In the genomic region with DNA sequence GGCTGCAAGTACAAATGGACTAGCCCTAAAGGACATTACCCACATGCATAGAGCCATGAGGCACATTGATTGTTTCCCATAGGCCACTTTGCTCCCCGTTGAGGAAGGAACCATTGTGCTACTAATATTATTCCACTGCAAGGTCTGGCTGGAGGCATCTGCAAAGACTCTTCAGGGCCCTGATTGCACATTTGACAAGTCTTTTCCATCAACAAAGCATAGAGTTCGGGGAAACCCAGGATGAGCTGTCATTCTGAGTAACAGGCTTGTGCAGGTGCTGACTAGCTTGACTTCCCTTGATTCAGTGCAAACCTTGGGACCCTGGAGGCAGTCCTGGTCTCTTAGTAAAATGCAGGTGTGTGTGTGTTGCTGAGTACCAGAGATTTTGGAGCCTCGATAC, we compare ENCODE assay signal across 8 cellular contexts.
DNase-seq lines count a peak whose midpoint lies in the region; ATAC-seq, FAIRE-seq and TF ChIP-seq lines count a peak whose summit lies in the region.

No MANE protein-coding gene starts in this region.

- intact Hi-C loops in K562 (cut with micrococcal nuclease) = no loop called here

- H3K9me3 ChIP-seq in RWPE2 (ENCODE audit: severe bottlenecking) (no peaks in the 10 kb centered on the region), K562 (replicated peaks; ENCODE audit: control insufficient read depth, insufficient read depth, low read depth, low read length) (no peaks in the 10 kb centered on the region), skeletal muscle satellite cell (replicated peaks; ENCODE audit: low read length) (no peaks in the 10 kb centered on the region)

- in situ Hi-C loops in GM13977 (cut with MboI; ENCODE audit: low pct_unique_long_range_greater_than_20kb, low sequenced_read_pairs, unreplicated experiment) = no loop called here
- in situ Hi-C loops in K562 (cut with MboI) = no loop called here

- H3K27ac ChIP-seq in RWPE2 (ENCODE audit: poor library complexity, severe bottlenecking) (peak overlapping the region; percentile 88), K562 (ENCODE audit: extremely low read depth, low read depth, low read length) (peak overlapping the region; percentile 23)

- H3K9me1 ChIP-seq in K562 (ENCODE audit: control insufficient read depth, insufficient read depth, low read length) = no peaks in the 10 kb centered on the region

- H3K4me2 ChIP-seq in K562 (ENCODE audit: insufficient read depth, low read length) (peak overlapping the region; percentile 32; the same call in 1 of the 2 replicates), skeletal muscle satellite cell (ENCODE audit: low read length) (peak overlapping the region; percentile 4)

- H3K79me2 ChIP-seq in K562 (ENCODE audit: control insufficient read depth, insufficient read depth, low read length) = peaks cover 79% of the 10 kb centered on the region

- no peak overlapping the region for H2AFZ ChIP-seq in K562 (ENCODE audit: low read depth, low read length)

- DNase-seq in GM13977 (ENCODE audit: low spot score) (peak; percentile 31), RWPE2 (ENCODE audit: low spot score) (peak; percentile 91), K562 (ENCODE audit: extremely low read depth in 1 of 4, low spot score in 3 of 4) (peak in 2 of 4 experiments; percentile 22 to 60), NCI-H2227 treated with DMSO at 0.1 percent for 48 hours (lab: John Stamatoyannopoulos, UW) (no peak), KG1 (lab: John Stamatoyannopoulos, UW) (no peak), LoVo (ENCODE audit: low spot score) (no peak), HuH-7.5 (ENCODE audit: low spot score) (no peak)

- FAIRE-seq in K562 (lab: Jason Lieb, UNC) = peak; percentile 87

- H3K27me3 ChIP-seq in RWPE2 (ENCODE audit: insufficient read depth, poor library complexity, severe bottlenecking) = no peaks in the 10 kb centered on the region
- no peaks in the 10 kb centered on the region for H3K27me3 ChIP-seq in K562 (ENCODE audit: control insufficient read depth in 2 of 2, insufficient read depth in 2 of 2, low read length in 2 of 2)
- H3K27me3 ChIP-seq in skeletal muscle satellite cell (ENCODE audit: control insufficient read depth, insufficient read depth, low read length) = no peaks in the 10 kb centered on the region

- H3K9ac ChIP-seq in K562 (ENCODE audit: insufficient read depth in 1 of 2, low read depth in 2 of 2, low read length in 2 of 2) = no peak overlapping the region; a peak in 1 of 4 replicates
- H3K9ac ChIP-seq in skeletal muscle satellite cell (ENCODE audit: low read depth, low read length) = no peak overlapping the region

- H4K20me1 ChIP-seq in K562 (replicated peaks; ENCODE audit: control insufficient read depth, insufficient read depth, low read length) = no peaks in the 10 kb centered on the region

- POLR2A ChIA-PET in K562 (lab: Yijun Ruan, JAX) = interaction anchor here (0.6 to 1.5 kb wide), 5 partner anchors 9 to 1600 kb away, joined by 3 to 7 read pairs (median 6); no protein-coding TSS in a partner anchor

- TF ChIP-seq RAD21 in K562 (CRISPR knock-in tag; conservative IDR thresholded peaks at IDR 0.05 in 1 of 2, IDR thresholded peaks at IDR 0.05 in 1 of 2) = no peak

- WGBS in K562 (ENCODE audit: insufficient coverage, low coverage, missing lambda C conversion rate) = 12% methylated on average over 3 of the region's 3 CpGs

- 0 out of 2 replicates have a peak, but pooled peaks have one; percentile 31 for TF ChIP-seq EP300 in K562 (IDR thresholded peaks at IDR 0.05; ENCODE audit: low read length)

- H3K4me1 ChIP-seq in RWPE2 (ENCODE audit: insufficient read depth, poor library complexity, severe bottlenecking) (peaks cover 43% of the 10 kb centered on the region), K562 (replicated peaks in 1 of 2; ENCODE audit: control insufficient read depth in 2 of 2, insufficient read depth in 2 of 2, low read length in 2 of 2) (peaks cover 17 to 44% of the 10 kb centered on the region in 2 experiments; a peak in 4 of 5 replicates), skeletal muscle satellite cell (ENCODE audit: control insufficient read depth, insufficient read depth, low read length) (peaks cover 13% of the 10 kb centered on the region)

- H3K4me3 ChIP-seq in RWPE2 (ENCODE audit: severe bottlenecking) (no peak overlapping the region), K562 (no peak overlapping the region), skeletal muscle satellite cell (ENCODE audit: low read length) (no peak overlapping the region)

- TF ChIP-seq POLR2A in K562 (conservative IDR thresholded peaks at IDR 0.05) = no peak

- CTCF ChIA-PET in K562 (lab: Yijun Ruan, JAX; ENCODE audit: low intra/inter-chr PET ratio) = no interaction called here

- no TSS peak for BruUV-seq in K562 (replicated peaks; lab: Mats Ljungman, UMichigan)

- no peaks in the 10 kb centered on the region for H3K36me3 ChIP-seq in RWPE2 (ENCODE audit: low read depth)
- H3K36me3 ChIP-seq in K562 (ENCODE audit: control insufficient read depth, insufficient read depth, low read length) = peaks cover 2% of the 10 kb centered on the region; the same call in 1 of the 3 replicates
- no peaks in the 10 kb centered on the region for H3K36me3 ChIP-seq in skeletal muscle satellite cell (ENCODE audit: insufficient read depth, low read length)

- TF ChIP-seq CTCF in GM13977 (IDR thresholded peaks at IDR 0.05; ENCODE audit: extremely low read depth, insufficient read depth, missing control alignments) = no peak
- TF ChIP-seq CTCF in RWPE2 (IDR thresholded peaks at IDR 0.05; ENCODE audit: poor library complexity, severe bottlenecking) = no peak
- no peak for TF ChIP-seq CTCF in K562 (IDR thresholded peaks at IDR 0.05 in 2 of 3, conservative IDR thresholded peaks at IDR 0.05 in 1 of 3; ENCODE audit: insufficient read depth in 2 of 3, low read depth in 1 of 3, low read length in 3 of 3)

- ATAC-seq in RWPE2 (ENCODE audit: low read depth) (peak; percentile 96), K562 (peak; percentile 65)

TF ChIP-seq in K562, 482 proteins besides CTCF, POLR2A, EP300 and RAD21 (continues in another document):
- TF ChIP-seq ZNF76 (CRISPR knock-in tag; IDR thresholded peaks at IDR 0.05; ENCODE audit: borderline replicate concordance) = 0 out of 2 replicates have a peak, but pooled peaks have one; percentile 27
- TF ChIP-seq, protein P1, sequence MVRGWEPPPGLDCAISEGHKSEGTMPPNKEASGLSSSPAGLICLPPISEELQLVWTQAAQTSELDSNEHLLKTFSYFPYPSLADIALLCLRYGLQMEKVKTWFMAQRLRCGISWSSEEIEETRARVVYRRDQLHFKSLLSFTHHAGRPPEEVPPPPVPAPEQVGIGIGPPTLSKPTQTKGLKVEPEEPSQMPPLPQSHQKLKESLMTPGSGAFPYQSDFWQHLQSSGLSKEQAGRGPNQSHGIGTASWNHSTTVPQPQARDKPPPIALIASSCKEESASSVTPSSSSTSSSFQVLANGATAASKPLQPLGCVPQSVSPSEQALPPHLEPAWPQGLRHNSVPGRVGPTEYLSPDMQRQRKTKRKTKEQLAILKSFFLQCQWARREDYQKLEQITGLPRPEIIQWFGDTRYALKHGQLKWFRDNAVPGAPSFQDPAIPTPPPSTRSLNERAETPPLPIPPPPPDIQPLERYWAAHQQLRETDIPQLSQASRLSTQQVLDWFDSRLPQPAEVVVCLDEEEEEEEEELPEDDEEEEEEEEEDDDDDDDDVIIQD (CRISPR knock-in tag; IDR thresholded peaks at IDR 0.05) = no peak
- no peak for TF ChIP-seq CHCHD3 (CRISPR knock-in tag; IDR thresholded peaks at IDR 0.05)
- TF ChIP-seq FOS (IDR thresholded peaks at IDR 0.05; ENCODE audit: extremely low read depth, insufficient read length) = peak; percentile 5
- TF ChIP-seq PRMT5 (CRISPR knock-in tag; IDR thresholded peaks at IDR 0.05) = no peak
- TF ChIP-seq JUND (IDR thresholded peaks at IDR 0.05; ENCODE audit: borderline replicate concordance, low read depth, low read length) = peak; percentile 81; the same call in 1 of the 2 replicates
- peak; percentile 67; the same call in 2 of the 3 replicates for TF ChIP-seq JUND (tag; IDR thresholded peaks at IDR 0.05; ENCODE audit: borderline replicate concordance, low read depth, low read length)
- TF ChIP-seq EGR1 (conservative IDR thresholded peaks at IDR 0.05) = no peak
- TF ChIP-seq CBX1 (IDR thresholded peaks at IDR 0.05; ENCODE audit: low read depth) = no peak
- TF ChIP-seq, protein P2, sequence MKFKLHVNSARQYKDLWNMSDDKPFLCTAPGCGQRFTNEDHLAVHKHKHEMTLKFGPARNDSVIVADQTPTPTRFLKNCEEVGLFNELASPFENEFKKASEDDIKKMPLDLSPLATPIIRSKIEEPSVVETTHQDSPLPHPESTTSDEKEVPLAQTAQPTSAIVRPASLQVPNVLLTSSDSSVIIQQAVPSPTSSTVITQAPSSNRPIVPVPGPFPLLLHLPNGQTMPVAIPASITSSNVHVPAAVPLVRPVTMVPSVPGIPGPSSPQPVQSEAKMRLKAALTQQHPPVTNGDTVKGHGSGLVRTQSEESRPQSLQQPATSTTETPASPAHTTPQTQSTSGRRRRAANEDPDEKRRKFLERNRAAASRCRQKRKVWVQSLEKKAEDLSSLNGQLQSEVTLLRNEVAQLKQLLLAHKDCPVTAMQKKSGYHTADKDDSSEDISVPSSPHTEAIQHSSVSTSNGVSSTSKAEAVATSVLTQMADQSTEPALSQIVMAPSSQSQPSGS (CRISPR knock-in tag; IDR thresholded peaks at IDR 0.05) = no peak
- TF ChIP-seq, protein P3, sequence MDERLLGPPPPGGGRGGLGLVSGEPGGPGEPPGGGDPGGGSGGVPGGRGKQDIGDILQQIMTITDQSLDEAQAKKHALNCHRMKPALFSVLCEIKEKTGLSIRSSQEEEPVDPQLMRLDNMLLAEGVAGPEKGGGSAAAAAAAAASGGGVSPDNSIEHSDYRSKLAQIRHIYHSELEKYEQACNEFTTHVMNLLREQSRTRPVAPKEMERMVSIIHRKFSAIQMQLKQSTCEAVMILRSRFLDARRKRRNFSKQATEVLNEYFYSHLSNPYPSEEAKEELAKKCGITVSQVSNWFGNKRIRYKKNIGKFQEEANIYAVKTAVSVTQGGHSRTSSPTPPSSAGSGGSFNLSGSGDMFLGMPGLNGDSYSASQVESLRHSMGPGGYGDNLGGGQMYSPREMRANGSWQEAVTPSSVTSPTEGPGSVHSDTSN (CRISPR knock-in tag; IDR thresholded peaks at IDR 0.05; ENCODE audit: low read depth) = no peak
- TF ChIP-seq, protein P3 (tag; conservative IDR thresholded peaks at IDR 0.05; ENCODE audit: low read depth) = 0 out of 2 replicates have a peak, but pooled peaks have one; percentile 27
- TF ChIP-seq FOSL1 (tag; conservative IDR thresholded peaks at IDR 0.05) = peak; percentile 83
- 0 out of 2 replicates have a peak, but pooled peaks have one; percentile 17 for TF ChIP-seq ZEB2 (IDR thresholded peaks at IDR 0.05)

Comparison
In these comparisons a context has a peak if more than half of its experiments do, and no peak if none do; other contexts are left out.
1. DNase-seq: peak in GM13977 (single experiment) and RWPE2 (single experiment); none in NCI-H2227 treated with DMSO at 0.1 percent for 48 hours (single experiment), KG1 (single experiment), LoVo (single experiment) and HuH-7.5 (single experiment).